Comparison of ENCODE assay signal across 1 cellular context in genomic region chr11:118046051-118046963, GRCh38.
TF ChIP-seq lines count a peak whose summit lies in the region.

No MANE protein-coding gene starts in this region.

TF ChIP-seq in GM12878, 131 proteins besides CTCF, POLR2A, EP300 and RAD21 (continued from another document and continues in another):
- TF ChIP-seq E2F8 (IDR thresholded peaks at IDR 0.05; ENCODE audit: low read depth, partially characterized antibody): no peak
- TF ChIP-seq ATF2 (IDR thresholded peaks at IDR 0.05; ENCODE audit: low read length): peak; percentile 37; the same call in 1 of the 2 replicates
- no peak for TF ChIP-seq BCLAF1 (IDR thresholded peaks at IDR 0.05)
- no peak for TF ChIP-seq REST (IDR thresholded peaks at IDR 0.05; ENCODE audit: low read depth, low read length)
- no peak for TF ChIP-seq STAT1 (conservative IDR thresholded peaks at IDR 0.05)
- no peak for TF ChIP-seq HCFC1 (IDR thresholded peaks at IDR 0.05; ENCODE audit: low read length)
- TF ChIP-seq ZSCAN29 (IDR thresholded peaks at IDR 0.05): no peak
- TF ChIP-seq NR2C2 (IDR thresholded peaks at IDR 0.05; ENCODE audit: borderline replicate concordance, control insufficient read depth, insufficient read length, low read depth): no peak
- no peak for TF ChIP-seq TARDBP (IDR thresholded peaks at IDR 0.05; ENCODE audit: borderline replicate concordance)
- no peak for TF ChIP-seq ZBTB11 (CRISPR knock-in tag; IDR thresholded peaks at IDR 0.05)
- TF ChIP-seq SMAD5 (IDR thresholded peaks at IDR 0.05; ENCODE audit: low read depth): no peak
- no peak for TF ChIP-seq BRCA1 (IDR thresholded peaks at IDR 0.05; ENCODE audit: low read depth, low read length)
- no peak for TF ChIP-seq FOXK2 (IDR thresholded peaks at IDR 0.05)
- TF ChIP-seq RELA (IDR thresholded peaks at IDR 0.05; ENCODE audit: borderline replicate concordance, partially characterized antibody): peak; percentile 57
- TF ChIP-seq HDAC2 (IDR thresholded peaks at IDR 0.05): no peak
- TF ChIP-seq MYB (IDR thresholded peaks at IDR 0.05; ENCODE audit: borderline replicate concordance, low read depth, low read length): no peak
- TF ChIP-seq ATF3 (IDR thresholded peaks at IDR 0.05; ENCODE audit: borderline replicate concordance, extremely low read depth, low read depth, low read length): no peak
- peak; percentile 85 for TF ChIP-seq SKIL (IDR thresholded peaks at IDR 0.05; ENCODE audit: low read depth, poor library complexity, severe bottlenecking)
- TF ChIP-seq POU2F2 (IDR thresholded peaks at IDR 0.05; ENCODE audit: borderline replicate concordance, low read depth, low read length): no peak; the same call in 2 of the 3 replicates
- TF ChIP-seq RFX5 (IDR thresholded peaks at IDR 0.05; ENCODE audit: low read depth, low read length): no peak
- TF ChIP-seq SMC3 (IDR thresholded peaks at IDR 0.05; ENCODE audit: borderline replicate concordance, low read length): no peak
- TF ChIP-seq MXI1 (IDR thresholded peaks at IDR 0.05; ENCODE audit: low read depth, low read length): no peak
- TF ChIP-seq SP1 (IDR thresholded peaks at IDR 0.05; ENCODE audit: low read depth, low read length): no peak
- TF ChIP-seq POLR2AphosphoS2 (IDR thresholded peaks at IDR 0.05; ENCODE audit: low read depth, low read length): no peak
- TF ChIP-seq GABPA (IDR thresholded peaks at IDR 0.05; ENCODE audit: low read depth): no peak
- no peak for TF ChIP-seq HSF1 (IDR thresholded peaks at IDR 0.05; ENCODE audit: low read depth, low read length)
- peak; percentile 65 for TF ChIP-seq PKNOX1 (IDR thresholded peaks at IDR 0.05)
- TF ChIP-seq MLLT1 (IDR thresholded peaks at IDR 0.05): no peak
- TF ChIP-seq ZBED1 (IDR thresholded peaks at IDR 0.05; ENCODE audit: borderline replicate concordance): no peak
- TF ChIP-seq NBN (IDR thresholded peaks at IDR 0.05): no peak
- no peak for TF ChIP-seq PAX5 (IDR thresholded peaks at IDR 0.05; ENCODE audit: borderline replicate concordance, low read depth, low read length)
- peak; percentile 85 for TF ChIP-seq MTA2 (IDR thresholded peaks at IDR 0.05; ENCODE audit: low read depth)
